19 cellular contexts compared by ENCODE assay signal in the genomic region with DNA sequence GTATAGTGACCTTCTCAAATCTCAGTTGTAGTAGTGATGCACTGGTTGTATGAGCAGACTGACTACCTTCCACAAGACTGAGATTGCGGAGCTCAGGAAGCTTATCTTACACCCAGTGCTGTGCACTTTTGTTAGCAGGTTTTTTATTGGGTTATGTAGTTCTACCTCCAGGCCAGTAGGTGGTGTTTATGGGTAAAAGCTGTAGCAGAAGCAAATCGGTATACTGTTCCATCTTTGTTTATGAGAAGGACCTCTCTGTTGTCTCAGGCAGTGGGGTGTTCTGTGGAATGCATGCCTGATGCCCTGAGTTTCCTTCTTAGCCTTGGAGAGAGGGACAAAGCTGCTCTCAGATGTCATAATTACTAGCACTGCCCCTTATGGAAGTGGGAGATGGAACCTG.
DNase-seq lines count a peak whose midpoint lies in the region; ATAC-seq and TF ChIP-seq lines count a peak whose summit lies in the region.
"Had no signal": no experiment of that assay in that cellular context is flagged by ENCODE, and none has a peak within 500 bp of the region (broad histone marks: within the 10 kb centered on the region; RNA-seq: fewer than 3 reads in every experiment).

No MANE protein-coding gene starts in this region.

- H3K9ac ChIP-seq in mesendoderm (ENCODE audit: low read length), result no peak overlapping the region

- no peak overlapping the region for H3K27ac Mint-ChIP-seq in stimulated activated naive CD8-positive, alpha-beta T cell treated with anti-CD3 and anti-CD28 coated beads, Interleukin-15, amount 100 ng/mL, for 72 hours
- H3K27ac Mint-ChIP-seq: activated B cell treated with CpG ODN at 0.5 μM for 24 hours; stimulated activated effector memory CD8-positive, alpha-beta T cell treated with anti-CD3 and anti-CD28 coated beads, Interleukin-12 subunit alpha, Interleukin-12 subunit beta, amount 100 ng/mL, for 72 hours; T-helper 1 cell treated with Interleukin-12 subunit alpha and Interleukin-12 subunit beta and Interleukin-4 antibody, amounts not matched to agents 30 μg/mL and 1 μg/mL, for 36 hours had no signal

- no peak overlapping the region for H2BK15ac ChIP-seq in mesendoderm (replicated peaks; ENCODE audit: low read depth)

- H2AK5ac ChIP-seq in mesendoderm (ENCODE audit: low read length), result no peak overlapping the region

- H3K4me1 ChIP-seq in Panc1 (ENCODE audit: control insufficient read depth, insufficient read depth, low read length) (no peaks in the 10 kb centered on the region), mesendoderm (ENCODE audit: control insufficient read depth, low read depth, low read length) (no peaks in the 10 kb centered on the region)
- H3K4me1 ChIP-seq: tibial nerve had no signal

- TF ChIP-seq CTCF in GM12872 (IDR thresholded peaks at IDR 0.05; ENCODE audit: insufficient read depth, low read depth, low read length), result 0 out of 3 replicates have a peak, but pooled peaks have one; percentile 25
- TF ChIP-seq CTCF in Panc1 (IDR thresholded peaks at IDR 0.05), result 0 out of 2 replicates have a peak, but pooled peaks have one; percentile 19

- intact Hi-C loops in Panc1 (cut with micrococcal nuclease; ENCODE audit: unreplicated experiment), result no loop called here

- no peaks in the 10 kb centered on the region for H3K4me1 Mint-ChIP-seq in stimulated activated naive CD8-positive, alpha-beta T cell treated with anti-CD3 and anti-CD28 coated beads, Interleukin-15, amount 100 ng/mL, for 72 hours
- H3K4me1 Mint-ChIP-seq: activated B cell treated with CpG ODN at 0.5 μM for 24 hours; stimulated activated effector memory CD8-positive, alpha-beta T cell treated with anti-CD3 and anti-CD28 coated beads, Interleukin-12 subunit alpha, Interleukin-12 subunit beta, amount 100 ng/mL, for 72 hours had no signal

- DNase-seq in Panc1 (ENCODE audit: low read depth, low spot score) (no peak), mesendoderm (peak; percentile 7), NCI-H226 (no peak)
- no peak for DNase-seq in stimulated activated naive CD8-positive, alpha-beta T cell treated with anti-CD3 and anti-CD28 coated beads, Interleukin-15, amount 100 ng/mL, for 72 hours
- DNase-seq: activated B cell treated with CpG ODN at 0.5 μM for 24 hours, C1 segment of cervical spinal cord, DMS79, foreskin melanocyte, left ventricle myocardium superior, NCI-H1092, small intestine had no signal

- BruUV-seq in Panc1 (replicated peaks; lab: Mats Ljungman, UMichigan), result no TSS peak

- no peak overlapping the region for H3K23ac ChIP-seq in mesendoderm (ENCODE audit: low read length)

- no peaks in the 10 kb centered on the region for H3K27me3 Mint-ChIP-seq in stimulated activated naive CD8-positive, alpha-beta T cell treated with anti-CD3 and anti-CD28 coated beads, Interleukin-15, amount 100 ng/mL, for 72 hours
- H3K27me3 Mint-ChIP-seq: activated B cell treated with CpG ODN at 0.5 μM for 24 hours had no signal

- H3K4ac ChIP-seq in mesendoderm (ENCODE audit: low read depth, low read length), result no peak overlapping the region

- H3K56ac ChIP-seq in mesendoderm (ENCODE audit: low read length), result no peak overlapping the region

- H3K4me2 ChIP-seq in mesendoderm (ENCODE audit: low read length), result no peak overlapping the region

- H4K8ac ChIP-seq in mesendoderm (ENCODE audit: low read depth, low read length), result no peak overlapping the region

- H3K9me3 ChIP-seq in Panc1 (ENCODE audit: control insufficient read depth, insufficient read depth, low read depth, low read length), result peaks cover 4% of the 10 kb centered on the region; the same call in 1 of the 2 replicates

- H3K79me2 ChIP-seq in mesendoderm (ENCODE audit: control insufficient read depth, insufficient read depth, low read length), result no peaks in the 10 kb centered on the region

- no peak overlapping the region for H3K27ac ChIP-seq in Panc1 (ENCODE audit: low read length)
- no peak overlapping the region for H3K27ac ChIP-seq in mesendoderm (ENCODE audit: low read depth, low read length)
- H3K27ac ChIP-seq: tibial nerve had no signal

- no peak overlapping the region for H3K4me3 Mint-ChIP-seq in stimulated activated naive CD8-positive, alpha-beta T cell treated with anti-CD3 and anti-CD28 coated beads, Interleukin-15, amount 100 ng/mL, for 72 hours
- H3K4me3 Mint-ChIP-seq: activated B cell treated with CpG ODN at 0.5 μM for 24 hours; stimulated activated effector memory CD8-positive, alpha-beta T cell treated with anti-CD3 and anti-CD28 coated beads, Interleukin-12 subunit alpha, Interleukin-12 subunit beta, amount 100 ng/mL, for 72 hours; T-helper 1 cell treated with Interleukin-12 subunit alpha and Interleukin-12 subunit beta and Interleukin-4 antibody, amounts not matched to agents 30 μg/mL and 1 μg/mL, for 36 hours had no signal

- WGBS in mesendoderm (ENCODE audit: extremely low coverage, insufficient coverage, low lambda C conversion rate), result no CpG with 5 or more reads among the region's 2 CpGs

- H3K27me3 ChIP-seq in Panc1 (ENCODE audit: control insufficient read depth, insufficient read depth, low read length), result no peaks in the 10 kb centered on the region
- no peaks in the 10 kb centered on the region for H3K27me3 ChIP-seq in mesendoderm (ENCODE audit: insufficient read depth, low read length, poor library complexity)
- H3K27me3 ChIP-seq: tibial nerve had no signal

- POLR2A ChIA-PET in Panc1 (lab: Charles Lee), result no interaction called here

- no peak overlapping the region for H2BK5ac ChIP-seq in mesendoderm (ENCODE audit: low read length)

- in situ Hi-C loops in Panc1 (cut with HindIII; ENCODE audit: low pct_unique_long_range_greater_than_20kb, low sequenced_read_pairs), result no loop called here

- peak; percentile 70 for ATAC-seq in HG02759 (IDR thresholded peaks at IDR 0.05; ENCODE audit: unreplicated experiment)
- ATAC-seq in Panc1, result no peak
- no peak for ATAC-seq in GM21723 (IDR thresholded peaks at IDR 0.05; ENCODE audit: unreplicated experiment)
- no peak for ATAC-seq in stimulated activated naive CD8-positive, alpha-beta T cell treated with anti-CD3 and anti-CD28 coated beads, Interleukin-15, amount 100 ng/mL, for 72 hours
- no peak for ATAC-seq in GM19452 (IDR thresholded peaks at IDR 0.05; ENCODE audit: unreplicated experiment)
- ATAC-seq: left ventricle myocardium superior; Right ventricle myocardium inferior; stimulated activated effector memory CD8-positive, alpha-beta T cell treated with anti-CD3 and anti-CD28 coated beads, Interleukin-12 subunit alpha, Interleukin-12 subunit beta, amount 100 ng/mL, for 72 hours had no signal

- H3K36me3 ChIP-seq in Panc1 (ENCODE audit: control insufficient read depth, insufficient read depth, low read length), result no peaks in the 10 kb centered on the region
- H3K36me3 ChIP-seq in mesendoderm (ENCODE audit: control insufficient read depth, insufficient read depth, low read length), result no peaks in the 10 kb centered on the region
- H3K36me3 ChIP-seq: tibial nerve had no signal

- no peak overlapping the region for H3K18ac ChIP-seq in mesendoderm (ENCODE audit: low read length)

- H3K4me3 ChIP-seq in Panc1 (ENCODE audit: low read depth in 2 of 2, low read length in 2 of 2), result no peak overlapping the region
- no peak overlapping the region for H3K4me3 ChIP-seq in mesendoderm (ENCODE audit: low read length)
- H3K4me3 ChIP-seq: tibial nerve had no signal

- H3K9me3 Mint-ChIP-seq in stimulated activated naive CD8-positive, alpha-beta T cell treated with anti-CD3 and anti-CD28 coated beads, Interleukin-15, amount 100 ng/mL, for 72 hours, result peaks cover 9 to 20% of the 10 kb centered on the region in 2 donors
- H3K9me3 Mint-ChIP-seq: activated B cell treated with CpG ODN at 0.5 μM for 24 hours; T-helper 1 cell treated with Interleukin-12 subunit alpha and Interleukin-12 subunit beta and Interleukin-4 antibody, amounts not matched to agents 30 μg/mL and 1 μg/mL, for 36 hours had no signal

- no peaks in the 10 kb centered on the region for H3K79me1 ChIP-seq in mesendoderm (ENCODE audit: low read length)

- no peak overlapping the region for H2BK120ac ChIP-seq in mesendoderm (ENCODE audit: low read depth, low read length)

- no peak overlapping the region for H4K5ac ChIP-seq in mesendoderm (ENCODE audit: low read length)

- CTCF ChIA-PET in Panc1 (lab: Charles Lee), result interaction anchor here (0.5 kb wide), 1 partner anchor 441 kb away, joined by 3 read pairs; no protein-coding TSS in a partner anchor
